ENCODE assay signal across 1 cellular context in genomic region chr17:27460196-27460725, GRCh38.
A peak's percentile ranks its signal among the peaks of the same experiment; 100 is the strongest.
TF ChIP-seq lines count a peak whose summit lies in the region.

No MANE protein-coding gene starts in this region.

TF ChIP-seq in HepG2, 621 proteins besides CTCF, POLR2A, EP300 and RAD21 (continued from another document and continues in another):
- TF ChIP-seq ZSCAN20 (CRISPR knock-in tag; IDR thresholded peaks at IDR 0.05; ENCODE audit: borderline replicate concordance) (no peak), KMT2A (CRISPR knock-in tag; IDR thresholded peaks at IDR 0.05) (peak; percentile 52; the same call in 1 of the 2 replicates), ATF7-NPFF (CRISPR knock-in tag; IDR thresholded peaks at IDR 0.05; ENCODE audit: low read depth) (no peak), PITX1 (CRISPR knock-in tag; IDR thresholded peaks at IDR 0.05) (peak; percentile 19; the same call in 1 of the 2 replicates), ARNT2 (CRISPR knock-in tag; IDR thresholded peaks at IDR 0.05; ENCODE audit: low read depth) (no peak), HDAC1 (CRISPR knock-in tag; IDR thresholded peaks at IDR 0.05) (no peak), ZNF772 (CRISPR knock-in tag; IDR thresholded peaks at IDR 0.05) (no peak), ZNF780A (CRISPR knock-in tag; IDR thresholded peaks at IDR 0.05) (no peak), SRSF4 (IDR thresholded peaks at IDR 0.05; ENCODE audit: low read depth, low read length, poor library complexity, severe bottlenecking) (no peak), HNF4G (IDR thresholded peaks at IDR 0.05; ENCODE audit: borderline replicate concordance, low read depth, low read length) (no peak), HNF4G (CRISPR knock-in tag; IDR thresholded peaks at IDR 0.05; ENCODE audit: borderline replicate concordance, low read depth) (peak; percentile 71; the same call in 1 of the 2 replicates), PATZ1 (CRISPR knock-in tag; IDR thresholded peaks at IDR 0.05) (no peak; the same call in 1 of the 2 replicates), ZNF644 (CRISPR knock-in tag; IDR thresholded peaks at IDR 0.05; ENCODE audit: low read depth) (peak; percentile 68; the same call in 1 of the 2 replicates), NFKBIZ (CRISPR knock-in tag; IDR thresholded peaks at IDR 0.05) (no peak), ZNF850 (CRISPR knock-in tag; conservative IDR thresholded peaks at IDR 0.05) (no peak), ZFX (CRISPR knock-in tag; IDR thresholded peaks at IDR 0.05; ENCODE audit: low read depth) (peak; percentile 53), DMAP1 (CRISPR knock-in tag; IDR thresholded peaks at IDR 0.05) (peak; percentile 45; the same call in 1 of the 2 replicates), CHCHD3 (CRISPR knock-in tag; IDR thresholded peaks at IDR 0.05) (no peak), ZBTB7B (CRISPR knock-in tag; IDR thresholded peaks at IDR 0.05) (peak; percentile 48; the same call in 1 of the 2 replicates), MEF2D (CRISPR knock-in tag; IDR thresholded peaks at IDR 0.05) (no peak), MED1 (CRISPR knock-in tag; IDR thresholded peaks at IDR 0.05) (0 out of 2 replicates have a peak, but pooled peaks have one; percentile 14), MXD4 (CRISPR knock-in tag; IDR thresholded peaks at IDR 0.05) (no peak), TSC22D2 (CRISPR knock-in tag; IDR thresholded peaks at IDR 0.05; ENCODE audit: borderline replicate concordance) (no peak), ZNF883 (CRISPR knock-in tag; IDR thresholded peaks at IDR 0.05; ENCODE audit: not compliant biosample characterization) (peak; percentile 19), ZNF280D (CRISPR knock-in tag; IDR thresholded peaks at IDR 0.05) (no peak; the same call in 1 of the 2 replicates), ZNF589 (CRISPR knock-in tag; conservative IDR thresholded peaks at IDR 0.05) (no peak), ADNP (CRISPR knock-in tag; IDR thresholded peaks at IDR 0.05) (0 out of 2 replicates have a peak, but pooled peaks have one; percentile 44), DNMT3B (CRISPR knock-in tag; conservative IDR thresholded peaks at IDR 0.05) (no peak), ZBTB21 (CRISPR knock-in tag; IDR thresholded peaks at IDR 0.05) (no peak), HDAC2 (CRISPR knock-in tag; IDR thresholded peaks at IDR 0.05) (peak; percentile 26; the same call in 1 of the 2 replicates), ZNF333 (CRISPR knock-in tag; IDR thresholded peaks at IDR 0.05; ENCODE audit: borderline replicate concordance) (no peak), NR2F2 (IDR thresholded peaks at IDR 0.05; ENCODE audit: borderline replicate concordance, low read depth) (peak; percentile 58; the same call in 1 of the 2 replicates), LCORL (IDR thresholded peaks at IDR 0.05) (no peak), LCORL (CRISPR knock-in tag; IDR thresholded peaks at IDR 0.05) (no peak), SOX6 (IDR thresholded peaks at IDR 0.05) (no peak), SOX6 (CRISPR knock-in tag; IDR thresholded peaks at IDR 0.05) (peak; percentile 26; the same call in 1 of the 2 replicates), BCL6 (CRISPR knock-in tag; IDR thresholded peaks at IDR 0.05) (0 out of 2 replicates have a peak, but pooled peaks have one; percentile 14), SOX13 (IDR thresholded peaks at IDR 0.05) (no peak), SOX13 (CRISPR knock-in tag; conservative IDR thresholded peaks at IDR 0.05 in 1 of 2, IDR thresholded peaks at IDR 0.05 in 1 of 2) (0 out of 4 replicates have a peak, but pooled peaks of 1 of the 2 experiments have one; percentile 31), ZNF263 (CRISPR knock-in tag; IDR thresholded peaks at IDR 0.05) (peak; percentile 29; the same call in 1 of the 2 replicates), RARA (CRISPR knock-in tag; IDR thresholded peaks at IDR 0.05) (0 out of 2 replicates have a peak, but pooled peaks have one; percentile 19), NR2F1 (CRISPR knock-in tag; IDR thresholded peaks at IDR 0.05) (peak in 1 of 2 experiments; percentile 40; a peak in 1 of 4 replicates), MIXL1 (CRISPR knock-in tag; IDR thresholded peaks at IDR 0.05) (no peak), WIZ (CRISPR knock-in tag; IDR thresholded peaks at IDR 0.05) (no peak), HNF4A (CRISPR knock-in tag; IDR thresholded peaks at IDR 0.05) (peak; percentile 84), KDM2A (CRISPR knock-in tag; IDR thresholded peaks at IDR 0.05; ENCODE audit: borderline replicate concordance, low read depth) (no peak), ZNF292 (CRISPR knock-in tag; IDR thresholded peaks at IDR 0.05; ENCODE audit: borderline replicate concordance, low read depth) (peak; percentile 70; the same call in 1 of the 2 replicates), ZNF296 (CRISPR knock-in tag; conservative IDR thresholded peaks at IDR 0.05) (no peak), NKX3-1 (CRISPR knock-in tag; IDR thresholded peaks at IDR 0.05) (no peak), SAFB2 (CRISPR knock-in tag; IDR thresholded peaks at IDR 0.05; ENCODE audit: borderline replicate concordance, low read depth) (no peak)
- TF ChIP-seq, protein P1, sequence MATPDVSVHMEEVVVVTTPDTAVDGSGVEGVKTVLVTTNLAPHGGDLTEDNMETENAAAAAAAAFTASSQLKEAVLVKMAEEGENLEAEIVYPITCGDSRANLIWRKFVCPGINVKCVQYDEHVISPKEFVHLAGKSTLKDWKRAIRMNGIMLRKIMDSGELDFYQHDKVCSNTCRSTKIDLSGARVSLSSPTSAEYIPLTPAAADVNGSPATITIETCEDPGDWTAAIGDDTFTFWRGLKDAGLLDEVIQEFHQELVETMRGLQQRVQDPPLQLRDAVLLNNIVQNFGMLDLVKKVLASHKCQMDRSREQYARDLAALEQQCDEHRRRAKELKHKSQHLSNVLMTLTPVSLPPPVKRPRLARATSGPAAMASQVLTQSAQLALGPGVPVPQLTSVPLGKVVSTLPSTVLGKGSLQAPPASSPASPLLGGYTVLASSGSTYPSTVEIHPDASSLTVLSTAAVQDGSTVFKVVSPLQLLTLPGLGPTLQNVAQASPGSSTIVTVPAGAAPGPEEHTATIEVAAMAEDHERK (CRISPR knock-in tag; IDR thresholded peaks at IDR 0.05; ENCODE audit: low read depth): no peak
- TF ChIP-seq, protein P2, sequence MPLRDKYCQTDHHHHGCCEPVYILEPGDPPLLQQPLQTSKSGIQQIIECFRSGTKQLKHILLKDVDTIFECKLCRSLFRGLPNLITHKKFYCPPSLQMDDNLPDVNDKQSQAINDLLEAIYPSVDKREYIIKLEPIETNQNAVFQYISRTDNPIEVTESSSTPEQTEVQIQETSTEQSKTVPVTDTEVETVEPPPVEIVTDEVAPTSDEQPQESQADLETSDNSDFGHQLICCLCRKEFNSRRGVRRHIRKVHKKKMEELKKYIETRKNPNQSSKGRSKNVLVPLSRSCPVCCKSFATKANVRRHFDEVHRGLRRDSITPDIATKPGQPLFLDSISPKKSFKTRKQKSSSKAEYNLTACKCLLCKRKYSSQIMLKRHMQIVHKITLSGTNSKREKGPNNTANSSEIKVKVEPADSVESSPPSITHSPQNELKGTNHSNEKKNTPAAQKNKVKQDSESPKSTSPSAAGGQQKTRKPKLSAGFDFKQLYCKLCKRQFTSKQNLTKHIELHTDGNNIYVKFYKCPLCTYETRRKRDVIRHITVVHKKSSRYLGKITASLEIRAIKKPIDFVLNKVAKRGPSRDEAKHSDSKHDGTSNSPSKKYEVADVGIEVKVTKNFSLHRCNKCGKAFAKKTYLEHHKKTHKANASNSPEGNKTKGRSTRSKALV (CRISPR knock-in tag; IDR thresholded peaks at IDR 0.05): no peak
- TF ChIP-seq, protein P3, sequence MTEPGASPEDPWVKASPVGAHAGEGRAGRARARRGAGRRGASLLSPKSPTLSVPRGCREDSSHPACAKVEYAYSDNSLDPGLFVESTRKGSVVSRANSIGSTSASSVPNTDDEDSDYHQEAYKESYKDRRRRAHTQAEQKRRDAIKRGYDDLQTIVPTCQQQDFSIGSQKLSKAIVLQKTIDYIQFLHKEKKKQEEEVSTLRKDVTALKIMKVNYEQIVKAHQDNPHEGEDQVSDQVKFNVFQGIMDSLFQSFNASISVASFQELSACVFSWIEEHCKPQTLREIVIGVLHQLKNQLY (CRISPR knock-in tag; IDR thresholded peaks at IDR 0.05): no peak
- TF ChIP-seq, protein P4, sequence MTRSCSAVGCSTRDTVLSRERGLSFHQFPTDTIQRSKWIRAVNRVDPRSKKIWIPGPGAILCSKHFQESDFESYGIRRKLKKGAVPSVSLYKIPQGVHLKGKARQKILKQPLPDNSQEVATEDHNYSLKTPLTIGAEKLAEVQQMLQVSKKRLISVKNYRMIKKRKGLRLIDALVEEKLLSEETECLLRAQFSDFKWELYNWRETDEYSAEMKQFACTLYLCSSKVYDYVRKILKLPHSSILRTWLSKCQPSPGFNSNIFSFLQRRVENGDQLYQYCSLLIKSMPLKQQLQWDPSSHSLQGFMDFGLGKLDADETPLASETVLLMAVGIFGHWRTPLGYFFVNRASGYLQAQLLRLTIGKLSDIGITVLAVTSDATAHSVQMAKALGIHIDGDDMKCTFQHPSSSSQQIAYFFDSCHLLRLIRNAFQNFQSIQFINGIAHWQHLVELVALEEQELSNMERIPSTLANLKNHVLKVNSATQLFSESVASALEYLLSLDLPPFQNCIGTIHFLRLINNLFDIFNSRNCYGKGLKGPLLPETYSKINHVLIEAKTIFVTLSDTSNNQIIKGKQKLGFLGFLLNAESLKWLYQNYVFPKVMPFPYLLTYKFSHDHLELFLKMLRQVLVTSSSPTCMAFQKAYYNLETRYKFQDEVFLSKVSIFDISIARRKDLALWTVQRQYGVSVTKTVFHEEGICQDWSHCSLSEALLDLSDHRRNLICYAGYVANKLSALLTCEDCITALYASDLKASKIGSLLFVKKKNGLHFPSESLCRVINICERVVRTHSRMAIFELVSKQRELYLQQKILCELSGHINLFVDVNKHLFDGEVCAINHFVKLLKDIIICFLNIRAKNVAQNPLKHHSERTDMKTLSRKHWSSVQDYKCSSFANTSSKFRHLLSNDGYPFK (CRISPR knock-in tag; IDR thresholded peaks at IDR 0.05; ENCODE audit: borderline replicate concordance): 0 out of 2 replicates have a peak, but pooled peaks have one; percentile 20
- TF ChIP-seq, protein P5, sequence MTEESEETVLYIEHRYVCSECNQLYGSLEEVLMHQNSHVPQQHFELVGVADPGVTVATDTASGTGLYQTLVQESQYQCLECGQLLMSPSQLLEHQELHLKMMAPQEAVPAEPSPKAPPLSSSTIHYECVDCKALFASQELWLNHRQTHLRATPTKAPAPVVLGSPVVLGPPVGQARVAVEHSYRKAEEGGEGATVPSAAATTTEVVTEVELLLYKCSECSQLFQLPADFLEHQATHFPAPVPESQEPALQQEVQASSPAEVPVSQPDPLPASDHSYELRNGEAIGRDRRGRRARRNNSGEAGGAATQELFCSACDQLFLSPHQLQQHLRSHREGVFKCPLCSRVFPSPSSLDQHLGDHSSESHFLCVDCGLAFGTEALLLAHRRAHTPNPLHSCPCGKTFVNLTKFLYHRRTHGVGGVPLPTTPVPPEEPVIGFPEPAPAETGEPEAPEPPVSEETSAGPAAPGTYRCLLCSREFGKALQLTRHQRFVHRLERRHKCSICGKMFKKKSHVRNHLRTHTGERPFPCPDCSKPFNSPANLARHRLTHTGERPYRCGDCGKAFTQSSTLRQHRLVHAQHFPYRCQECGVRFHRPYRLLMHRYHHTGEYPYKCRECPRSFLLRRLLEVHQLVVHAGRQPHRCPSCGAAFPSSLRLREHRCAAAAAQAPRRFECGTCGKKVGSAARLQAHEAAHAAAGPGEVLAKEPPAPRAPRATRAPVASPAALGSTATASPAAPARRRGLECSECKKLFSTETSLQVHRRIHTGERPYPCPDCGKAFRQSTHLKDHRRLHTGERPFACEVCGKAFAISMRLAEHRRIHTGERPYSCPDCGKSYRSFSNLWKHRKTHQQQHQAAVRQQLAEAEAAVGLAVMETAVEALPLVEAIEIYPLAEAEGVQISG (CRISPR knock-in tag; IDR thresholded peaks at IDR 0.05): 0 out of 2 replicates have a peak, but pooled peaks have one; percentile 15
